ENCODE assay signal across 18 cellular contexts in the genomic region with DNA sequence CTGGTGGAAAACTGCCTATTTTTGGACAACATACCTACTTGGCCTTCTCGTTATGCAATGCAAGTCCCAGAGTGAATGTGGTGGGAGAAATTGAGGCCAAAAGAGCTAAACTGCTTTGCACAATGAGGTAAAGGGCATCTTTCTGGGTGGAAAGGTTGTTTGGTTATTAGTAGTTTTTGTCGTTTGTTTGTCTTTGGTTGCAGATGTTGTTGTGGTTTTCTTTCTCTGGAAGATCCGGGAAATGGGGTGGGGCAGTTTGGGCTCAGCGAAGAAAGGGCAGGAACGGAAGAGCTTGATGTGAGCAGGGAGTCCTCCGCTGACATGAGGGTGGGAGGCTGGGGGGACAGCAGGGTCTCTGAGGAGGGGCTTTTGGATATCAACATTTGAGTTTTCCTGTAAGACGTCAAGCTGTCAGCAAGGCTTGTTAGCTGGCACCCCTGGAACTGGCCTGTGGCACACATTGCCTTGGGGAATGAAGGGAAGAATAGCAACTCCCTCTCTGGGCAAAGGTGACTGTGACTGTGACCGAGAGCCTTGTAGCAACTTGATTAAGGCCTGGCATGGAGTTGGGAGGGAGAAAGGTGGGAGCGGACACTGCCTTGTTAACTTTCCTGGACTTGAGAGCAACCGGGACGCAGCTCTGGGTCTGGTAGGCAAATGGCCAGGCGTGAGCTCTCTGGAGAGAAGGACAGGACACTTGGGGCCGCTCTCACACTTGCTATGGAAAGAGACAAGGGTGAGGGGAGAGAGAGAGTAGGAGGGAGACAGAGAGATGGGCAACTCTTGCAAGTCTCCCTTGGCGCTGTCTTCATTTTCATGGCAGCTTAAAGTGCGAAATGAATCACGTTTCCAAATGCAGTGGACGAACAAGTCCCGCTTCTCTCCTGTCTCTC. TPM values are rescaled to one million over a fixed set of nuclear protein-coding genes. Genes with fewer than 3 reads are reported as not detected.
DNase-seq lines count a peak whose midpoint lies in the region; ATAC-seq, FAIRE-seq and TF ChIP-seq lines count a peak whose summit lies in the region.
"Had no signal": no experiment of that assay in that cellular context is flagged by ENCODE, and none has a peak within 500 bp of the region (broad histone marks: within the 10 kb centered on the region; RNA-seq: fewer than 3 reads in every experiment).

No MANE protein-coding gene starts in this region.

- WGBS in right cardiac atrium = 45% methylated on average over 18 of the region's 18 CpGs

- intact Hi-C loops in left ventricle myocardium superior (cut with micrococcal nuclease) (no loop called here), right cardiac atrium (cut with DNase I) (no loop called here), colonic mucosa (cut with DNase I) (no loop called here)

- H3K36me3 ChIP-seq in colonic mucosa = no peaks in the 10 kb centered on the region

- no peak for ATAC-seq in left ventricle myocardium superior
- no peak for ATAC-seq in right cardiac atrium
- ATAC-seq: activated CD8-positive, alpha-beta memory T cell treated with anti-CD3 and anti-CD28 coated beads, Interleukin-2, amount 10 ng/mL, durations not matched to agents 7 days and 5 days; body of pancreas had no signal

- no peaks in the 10 kb centered on the region for H3K9me3 ChIP-seq in right cardiac atrium (ENCODE audit: control insufficient read depth, low read length)
- H3K9me3 ChIP-seq in colonic mucosa = no peaks in the 10 kb centered on the region
- H3K9me3 ChIP-seq: body of pancreas had no signal

- no peak overlapping the region for H3K9ac ChIP-seq in colonic mucosa (ENCODE audit: low read depth in 2 of 2, low read length in 2 of 2)

- TF ChIP-seq EP300 in Ishikawa (IDR thresholded peaks at IDR 0.05; ENCODE audit: borderline replicate concordance) = no peak

- 0 out of 2 replicates have a peak, but pooled peaks have one; percentile 21 for TF ChIP-seq RAD21 in Ishikawa (IDR thresholded peaks at IDR 0.05; ENCODE audit: low read depth)

- H3K27me3 ChIP-seq in right cardiac atrium (ENCODE audit: control insufficient read depth, insufficient read depth) (no peaks in the 10 kb centered on the region), colonic mucosa (no peaks in the 10 kb centered on the region)
- H3K27me3 ChIP-seq: body of pancreas had no signal

- H3K4me3 ChIP-seq in right cardiac atrium (ENCODE audit: low read length) (no peak overlapping the region), colonic mucosa (no peak overlapping the region)
- H3K4me3 ChIP-seq: body of pancreas had no signal

- DNase-seq in left ventricle myocardium superior (peak; percentile 38), right cardiac atrium (no peak), fibroblast of gingiva (ENCODE audit: low read depth) (peak; percentile 44), superior temporal gyrus (ENCODE audit: extremely low spot score) (peak; percentile 42), HTR-8/SVneo (ENCODE audit: insufficient read length, low spot score) (no peak), NCI-H2081 (lab: John Stamatoyannopoulos, UW) (no peak), colonic mucosa (no peak)
- DNase-seq: activated CD4-positive, alpha-beta T cell treated with anti-CD3 and anti-CD28 coated beads for 1 hour; activated CD8-positive, alpha-beta memory T cell treated with anti-CD3 and anti-CD28 coated beads, Interleukin-2, amount 10 ng/mL, durations not matched to agents 7 days and 5 days; activated naive CD8-positive, alpha-beta T cell treated with anti-CD3 and anti-CD28 coated beads for 36 hours; body of pancreas; foreskin melanocyte; NCI-H1105 treated with DMSO at 0.1 percent for 48 hours; NCI-H69; stimulated activated CD8-positive, alpha-beta memory T cell treated with anti-CD3 and anti-CD28 coated beads, Interleukin-4, amount 100 ng/mL, for 48 hours had no signal

- TF ChIP-seq CTCF in colonic mucosa (IDR thresholded peaks at IDR 0.05) = no peak

- H3K27ac ChIP-seq in right cardiac atrium (ENCODE audit: low read length) (no peak overlapping the region), colonic mucosa (no peak overlapping the region)
- H3K27ac ChIP-seq: body of pancreas had no signal

- H3K4me1 ChIP-seq in right cardiac atrium (ENCODE audit: control insufficient read depth, insufficient read depth, low read length) = no peaks in the 10 kb centered on the region
- no peaks in the 10 kb centered on the region for H3K4me1 ChIP-seq in colonic mucosa
- H3K4me1 ChIP-seq: body of pancreas had no signal

- FAIRE-seq in HTR-8/SVneo (lab: Jason Lieb, UNC) = no peak

TF ChIP-seq in Ishikawa, 13 proteins besides CTCF, POLR2A, EP300 and RAD21:
- TF ChIP-seq CEBPB (IDR thresholded peaks at IDR 0.05) (no peak), TEAD4 (IDR thresholded peaks at IDR 0.05) (no peak), EGR1 (IDR thresholded peaks at IDR 0.05) (no peak), TAF1 (IDR thresholded peaks at IDR 0.05; ENCODE audit: low read depth) (no peak), TCF12 (IDR thresholded peaks at IDR 0.05; ENCODE audit: low read depth) (no peak), USF1 (IDR thresholded peaks at IDR 0.05) (no peak), CREB1 (IDR thresholded peaks at IDR 0.05; ENCODE audit: low read depth) (no peak), MAX (IDR thresholded peaks at IDR 0.05) (no peak), FOXM1 (IDR thresholded peaks at IDR 0.05; ENCODE audit: borderline replicate concordance, low read depth) (no peak), YY1 (IDR thresholded peaks at IDR 0.05; ENCODE audit: low read depth) (no peak), ZBTB7A (IDR thresholded peaks at IDR 0.05; ENCODE audit: low read depth) (no peak), NFIC (IDR thresholded peaks at IDR 0.05) (no peak)
- TF ChIP-seq, protein P1, sequence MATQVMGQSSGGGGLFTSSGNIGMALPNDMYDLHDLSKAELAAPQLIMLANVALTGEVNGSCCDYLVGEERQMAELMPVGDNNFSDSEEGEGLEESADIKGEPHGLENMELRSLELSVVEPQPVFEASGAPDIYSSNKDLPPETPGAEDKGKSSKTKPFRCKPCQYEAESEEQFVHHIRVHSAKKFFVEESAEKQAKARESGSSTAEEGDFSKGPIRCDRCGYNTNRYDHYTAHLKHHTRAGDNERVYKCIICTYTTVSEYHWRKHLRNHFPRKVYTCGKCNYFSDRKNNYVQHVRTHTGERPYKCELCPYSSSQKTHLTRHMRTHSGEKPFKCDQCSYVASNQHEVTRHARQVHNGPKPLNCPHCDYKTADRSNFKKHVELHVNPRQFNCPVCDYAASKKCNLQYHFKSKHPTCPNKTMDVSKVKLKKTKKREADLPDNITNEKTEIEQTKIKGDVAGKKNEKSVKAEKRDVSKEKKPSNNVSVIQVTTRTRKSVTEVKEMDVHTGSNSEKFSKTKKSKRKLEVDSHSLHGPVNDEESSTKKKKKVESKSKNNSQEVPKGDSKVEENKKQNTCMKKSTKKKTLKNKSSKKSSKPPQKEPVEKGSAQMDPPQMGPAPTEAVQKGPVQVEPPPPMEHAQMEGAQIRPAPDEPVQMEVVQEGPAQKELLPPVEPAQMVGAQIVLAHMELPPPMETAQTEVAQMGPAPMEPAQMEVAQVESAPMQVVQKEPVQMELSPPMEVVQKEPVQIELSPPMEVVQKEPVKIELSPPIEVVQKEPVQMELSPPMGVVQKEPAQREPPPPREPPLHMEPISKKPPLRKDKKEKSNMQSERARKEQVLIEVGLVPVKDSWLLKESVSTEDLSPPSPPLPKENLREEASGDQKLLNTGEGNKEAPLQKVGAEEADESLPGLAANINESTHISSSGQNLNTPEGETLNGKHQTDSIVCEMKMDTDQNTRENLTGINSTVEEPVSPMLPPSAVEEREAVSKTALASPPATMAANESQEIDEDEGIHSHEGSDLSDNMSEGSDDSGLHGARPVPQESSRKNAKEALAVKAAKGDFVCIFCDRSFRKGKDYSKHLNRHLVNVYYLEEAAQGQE (IDR thresholded peaks at IDR 0.05; ENCODE audit: low read depth) = no peak

RNA-seq across cellular contexts. Expression of gene OPRD1, which starts 15.4 kb away (rescaled TPM):
- total RNA-seq in left ventricle myocardium superior = not detected
- total RNA-seq in right cardiac atrium = not detected
- polyA plus RNA-seq in right cardiac atrium = under 0.01 TPM
- total RNA-seq in colonic mucosa = under 1 TPM; 0.12 to 0.16 TPM
- total RNA-seq: activated CD8-positive, alpha-beta memory T cell treated with anti-CD3 and anti-CD28 coated beads, Interleukin-2, amount 10 ng/mL, durations not matched to agents 7 days and 5 days; pulmonary artery endothelial cell; subcutaneous adipose tissue had no signal

RNA-seq across cellular contexts. Expression of gene YTHDF2, which starts 59.8 kb away (rescaled TPM):
- total RNA-seq in left ventricle myocardium superior (36.0 TPM), right cardiac atrium (10 to 100 TPM; 34.0 to 43.3 (median 36.1) TPM), colonic mucosa (10 to 100 TPM; 59.0 to 71.7 TPM)
- polyA plus RNA-seq in right cardiac atrium = 27.2 TPM

Comparison
In these comparisons a context has a peak if more than half of its experiments do, and no peak if none do; other contexts are left out.
1. DNase-seq: peak in left ventricle myocardium superior (single experiment), fibroblast of gingiva (single experiment) and superior temporal gyrus (single experiment); none in right cardiac atrium (0 of 3), HTR-8/SVneo (single experiment), NCI-H2081 (0 of 2) and colonic mucosa (single experiment).